In genomic region chr22:30210235-30210831, GRCh38 we compare ENCODE assay signal across 11 cellular contexts. TPM values are rescaled to one million over a fixed set of nuclear protein-coding genes. Genes with fewer than 3 reads are reported as not detected.
A peak's percentile ranks its signal among the peaks of the same experiment; 100 is the strongest.
DNase-seq lines count a peak whose midpoint lies in the region; ATAC-seq and TF ChIP-seq lines count a peak whose summit lies in the region.
"Had no signal": no experiment of that assay in that cellular context is flagged by ENCODE, and none has a peak within 500 bp of the region (broad histone marks: within the 10 kb centered on the region; RNA-seq: fewer than 3 reads in every experiment).

No MANE protein-coding gene starts in this region.

- H3K4me1 ChIP-seq in Peyer's patch = no peaks in the 10 kb centered on the region

- H3K4me3 ChIP-seq in fibroblast of pulmonary artery (replicated peaks; ENCODE audit: low read depth, low read length) = no peak overlapping the region
- H3K4me3 ChIP-seq in Peyer's patch = no peak overlapping the region
- H3K4me3 ChIP-seq: suprapubic skin had no signal

- ATAC-seq in HG03039 (IDR thresholded peaks at IDR 0.05; ENCODE audit: unreplicated experiment) (no peak), GM19455 (IDR thresholded peaks at IDR 0.05; ENCODE audit: unreplicated experiment) (no peak)

- DNase-seq in ELF-1 (ENCODE audit: low read depth, low spot score) = peak; percentile 72
- DNase-seq in RKO (ENCODE audit: low spot score) = peak; percentile 97
- peak; percentile 81 for DNase-seq in fibroblast of pulmonary artery (ENCODE audit: low read depth)
- peak; percentile 65 for DNase-seq in posterior vena cava (ENCODE audit: low spot score)
- no peak for DNase-seq in NCI-H2227 treated with DMSO at 0.1 percent for 48 hours (lab: John Stamatoyannopoulos, UW)
- no peak for DNase-seq in Peyer's patch
- DNase-seq: cortex of kidney, immature natural killer cell had no signal

- H3K9me3 ChIP-seq in Peyer's patch = no peaks in the 10 kb centered on the region
- H3K9me3 ChIP-seq: suprapubic skin had no signal

- TF ChIP-seq POLR2A in Peyer's patch (IDR thresholded peaks at IDR 0.05) = no peak

- intact Hi-C loops in posterior vena cava (cut with DNase I) = no loop called here

- TF ChIP-seq CTCF in fibroblast of pulmonary artery (IDR thresholded peaks at IDR 0.05; ENCODE audit: low read length, missing control alignments) (no peak), Peyer's patch (IDR thresholded peaks at IDR 0.05) (no peak)

- H3K36me3 ChIP-seq in Peyer's patch = no peaks in the 10 kb centered on the region
- H3K36me3 ChIP-seq: suprapubic skin had no signal

- no peaks in the 10 kb centered on the region for H3K27me3 ChIP-seq in Peyer's patch
- H3K27me3 ChIP-seq: suprapubic skin had no signal

- no peak overlapping the region for H3K27ac ChIP-seq in Peyer's patch
- H3K27ac ChIP-seq: suprapubic skin had no signal

RNA-seq across cellular contexts. Expression of gene LIF, which starts 36.2 kb away (rescaled TPM):
- 1 to 10 TPM; 2.6 to 8.1 TPM for total RNA-seq in posterior vena cava
- 10 to 100 TPM in 2 of 4 donors, 1 to 10 TPM in 2; 7.4 to 19.3 (median 10.6) TPM for total RNA-seq in Peyer's patch

RNA-seq across cellular contexts. Expression of gene OSM, which starts 56.3 kb away (rescaled TPM):
- total RNA-seq in posterior vena cava (1 to 10 TPM; 1.0 to 2.0 TPM), Peyer's patch (not detected)

Comparison
In these comparisons a context has a peak if more than half of its experiments do, and no peak if none do; other contexts are left out.
1. DNase-seq: peak in ELF-1 (single experiment), RKO (single experiment), fibroblast of pulmonary artery (single experiment) and posterior vena cava (single experiment); none in NCI-H2227 treated with DMSO at 0.1 percent for 48 hours (single experiment) and Peyer's patch (0 of 3).